ENCODE assay signal across 15 cellular contexts in genomic region chr11:128550967-128551522, GRCh38. TPM values are rescaled to one million over a fixed set of nuclear protein-coding genes. Genes with fewer than 3 reads are reported as not detected.
A peak's percentile ranks its signal among the peaks of the same experiment; 100 is the strongest.
DNase-seq lines count a peak whose midpoint lies in the region; ATAC-seq and FAIRE-seq lines count a peak whose summit lies in the region.
"Had no signal": no experiment of that assay in that cellular context is flagged by ENCODE, and none has a peak within 500 bp of the region (broad histone marks: within the 10 kb centered on the region; RNA-seq: fewer than 3 reads in every experiment).

No MANE protein-coding gene starts in this region.

- FAIRE-seq in HTR-8/SVneo (lab: Jason Lieb, UNC), result no peak
- FAIRE-seq: bronchial epithelial cell, endothelial cell of umbilical vein, H54 had no signal

- no peaks in the 10 kb centered on the region for H3K36me3 Mint-ChIP-seq in IgD-negative memory B cell
- peaks cover 0 to 4% of the 10 kb centered on the region in 2 donors for H3K36me3 Mint-ChIP-seq in activated naive CD4-positive, alpha-beta T cell treated with anti-CD3 and anti-CD28 coated beads, Interleukin-2, amount 50 U/mL, for 72 hours

- H3K36me3 ChIP-seq in rectal smooth muscle tissue (ENCODE audit: control insufficient read depth, insufficient read depth, low read length), result no peaks in the 10 kb centered on the region

- peaks cover 39 to 58% (median 47%) of the 10 kb centered on the region in 3 donors for H3K4me1 Mint-ChIP-seq in IgD-negative memory B cell

- H3K27ac Mint-ChIP-seq in IgD-negative memory B cell, result peak overlapping the region; percentile 79 to 98 (median 95)
- H3K27ac Mint-ChIP-seq in activated naive CD4-positive, alpha-beta T cell treated with anti-CD3 and anti-CD28 coated beads, Interleukin-2, amount 50 U/mL, for 72 hours, result peak overlapping the region; percentile 92 to 93

- H3K4me3 ChIP-seq in rectal smooth muscle tissue (ENCODE audit: low read length), result no peak overlapping the region
- H3K4me3 ChIP-seq: hepatocyte had no signal

- H3K27me3 ChIP-seq in rectal smooth muscle tissue (ENCODE audit: control insufficient read depth, insufficient read depth, low read length), result no peaks in the 10 kb centered on the region
- H3K27me3 ChIP-seq: hepatocyte had no signal

- peak; percentile 14 to 52 for ATAC-seq in activated naive CD4-positive, alpha-beta T cell treated with anti-CD3 and anti-CD28 coated beads, Interleukin-2, amount 50 U/mL, for 72 hours

- H3K27me3 Mint-ChIP-seq in IgD-negative memory B cell, result peaks cover 2% of the 10 kb centered on the region

- no peak overlapping the region for H3K9ac ChIP-seq in rectal smooth muscle tissue (ENCODE audit: low read length)

- H3K4me1 ChIP-seq in rectal smooth muscle tissue (ENCODE audit: control insufficient read depth, insufficient read depth, low read length), result peaks cover 5% of the 10 kb centered on the region

- DNase-seq in NCI-H146 (lab: John Stamatoyannopoulos, UW) (peak; percentile 31), NCI-H146 treated with DMSO at 0.1 percent for 48 hours (lab: John Stamatoyannopoulos, UW; ENCODE audit: unreplicated experiment) (no peak), NCI-H1092 (lab: John Stamatoyannopoulos, UW) (no peak), HTR-8/SVneo (ENCODE audit: insufficient read length, low spot score) (no peak), islet precursor cell (no peak)
- DNase-seq in activated naive CD4-positive, alpha-beta T cell treated with anti-CD3 and anti-CD28 coated beads, Interleukin-2, amount 50 U/mL, for 72 hours (ENCODE audit: low spot score in 2 of 2), result no peak
- DNase-seq: DMS 273 treated with DMSO at 0.1 percent for 48 hours, NCI-H2171, T1000 had no signal

- H3K4me3 Mint-ChIP-seq in IgD-negative memory B cell, result peak overlapping the region in 3 of 4 donors; percentile 54 to 92 (median 92)

- peak overlapping the region; percentile 36 for H3K27ac ChIP-seq in rectal smooth muscle tissue (ENCODE audit: low read depth, low read length)
- H3K27ac ChIP-seq: hepatocyte had no signal

- no peaks in the 10 kb centered on the region for H3K9me3 Mint-ChIP-seq in IgD-negative memory B cell
- no peaks in the 10 kb centered on the region for H3K9me3 Mint-ChIP-seq in activated naive CD4-positive, alpha-beta T cell treated with anti-CD3 and anti-CD28 coated beads, Interleukin-2, amount 50 U/mL, for 72 hours

RNA-seq across cellular contexts. Expression of gene ETS1, which starts 36.3 kb away (rescaled TPM):
- polyA plus RNA-seq in IgD-negative memory B cell, result 192 TPM
- 100 to 1,000 TPM; 176 to 461 TPM for total RNA-seq in activated naive CD4-positive, alpha-beta T cell treated with anti-CD3 and anti-CD28 coated beads, Interleukin-2, amount 50 U/mL, for 72 hours
